In genomic region chr3:39149059-39149455, GRCh38 we compare ENCODE assay signal across 7 cellular contexts. TPM values are rescaled to one million over a fixed set of nuclear protein-coding genes. Genes with fewer than 3 reads are reported as not detected.
A peak's percentile ranks its signal among the peaks of the same experiment; 100 is the strongest.
DNase-seq lines count a peak whose midpoint lies in the region; ATAC-seq and TF ChIP-seq lines count a peak whose summit lies in the region.

No MANE protein-coding gene starts in this region.

- H3K36me3 Mint-ChIP-seq in T-helper 2 cell treated with Interferon-gamma antibody and Interleukin-4, amounts not matched to agents 5 μg/mL and 100 μg/mL, for 36 hours (ENCODE audit: low read depth): peaks cover 31% of the 10 kb centered on the region
- peaks cover 44 to 72% of the 10 kb centered on the region in 2 donors for H3K36me3 Mint-ChIP-seq in stimulated activated naive B cell treated with anti-CD40 and anti-IgM and Interleukin-4, amounts not matched to agents 10 μg/mL and 1 μg/mL and 100 μg/mL, for 72 hours

- no peak for TF ChIP-seq POLR2A in gastroesophageal sphincter (IDR thresholded peaks at IDR 0.05)

- peak overlapping the region; percentile 89 for H3K4me3 Mint-ChIP-seq in T-helper 2 cell treated with Interferon-gamma antibody and Interleukin-4, amounts not matched to agents 5 μg/mL and 100 μg/mL, for 36 hours
- H3K4me3 Mint-ChIP-seq in stimulated activated naive B cell treated with anti-CD40 and anti-IgM and Interleukin-4, amounts not matched to agents 10 μg/mL and 1 μg/mL and 100 μg/mL, for 72 hours: peak overlapping the region; percentile 96 to 97

- no peaks in the 10 kb centered on the region for H3K9me3 ChIP-seq in gastroesophageal sphincter

- H3K27ac Mint-ChIP-seq in T-helper 2 cell treated with Interferon-gamma antibody and Interleukin-4, amounts not matched to agents 5 μg/mL and 100 μg/mL, for 36 hours: peak overlapping the region; percentile 97
- peak overlapping the region; percentile 96 for H3K27ac Mint-ChIP-seq in stimulated activated naive B cell treated with anti-CD40 and anti-IgM and Interleukin-4, amounts not matched to agents 10 μg/mL and 1 μg/mL and 100 μg/mL, for 72 hours

- H3K4me1 ChIP-seq in gastroesophageal sphincter: peaks cover 11 to 82% (median 59%) of the 10 kb centered on the region in 3 donors

- H3K27ac ChIP-seq in gastroesophageal sphincter: peak overlapping the region in 3 of 4 donors; percentile 98 to 100 (median 100)

- 34 to 43% methylated on average over 4 of the region's 4 CpGs for WGBS in gastroesophageal sphincter (ENCODE audit: low coverage in 1 of 2), 2 donors

- no peaks in the 10 kb centered on the region for H3K27me3 Mint-ChIP-seq in T-helper 2 cell treated with Interferon-gamma antibody and Interleukin-4, amounts not matched to agents 5 μg/mL and 100 μg/mL, for 36 hours (ENCODE audit: low read depth)
- H3K27me3 Mint-ChIP-seq in stimulated activated naive B cell treated with anti-CD40 and anti-IgM and Interleukin-4, amounts not matched to agents 10 μg/mL and 1 μg/mL and 100 μg/mL, for 72 hours: no peaks in the 10 kb centered on the region

- no peak for TF ChIP-seq CTCF in HFF-Myc (IDR thresholded peaks at IDR 0.05; ENCODE audit: low read depth, low read length, missing control alignments)
- TF ChIP-seq CTCF in gastroesophageal sphincter (IDR thresholded peaks at IDR 0.05): no peak

- H3K4me3 ChIP-seq in HFF-Myc (replicated peaks; ENCODE audit: low read depth, low read length) (peak overlapping the region; percentile 78), gastroesophageal sphincter (peak overlapping the region in 1 of 2 donors; percentile 18)

- no peaks in the 10 kb centered on the region for H3K9me3 Mint-ChIP-seq in T-helper 2 cell treated with Interferon-gamma antibody and Interleukin-4, amounts not matched to agents 5 μg/mL and 100 μg/mL, for 36 hours
- no peaks in the 10 kb centered on the region for H3K9me3 Mint-ChIP-seq in stimulated activated naive B cell treated with anti-CD40 and anti-IgM and Interleukin-4, amounts not matched to agents 10 μg/mL and 1 μg/mL and 100 μg/mL, for 72 hours

- intact Hi-C loops in posterior vena cava (cut with DNase I): no loop called here

- H3K4me1 Mint-ChIP-seq in T-helper 2 cell treated with Interferon-gamma antibody and Interleukin-4, amounts not matched to agents 5 μg/mL and 100 μg/mL, for 36 hours (ENCODE audit: low read depth): peaks cover 65% of the 10 kb centered on the region
- H3K4me1 Mint-ChIP-seq in stimulated activated naive B cell treated with anti-CD40 and anti-IgM and Interleukin-4, amounts not matched to agents 10 μg/mL and 1 μg/mL and 100 μg/mL, for 72 hours: peaks cover 70 to 80% of the 10 kb centered on the region in 2 donors

- no peak for TF ChIP-seq EP300 in gastroesophageal sphincter (IDR thresholded peaks at IDR 0.05)

- no peaks in the 10 kb centered on the region for H3K27me3 ChIP-seq in gastroesophageal sphincter

- ATAC-seq in gastroesophageal sphincter: no peak
- ATAC-seq in stimulated activated naive B cell treated with anti-CD40 and anti-IgM and Interleukin-4, amounts not matched to agents 10 μg/mL and 1 μg/mL and 100 μg/mL, for 72 hours (replicated peaks): no peak

- peaks cover 0 to 26% of the 10 kb centered on the region in 2 donors for H3K36me3 ChIP-seq in gastroesophageal sphincter

- DNase-seq in HFF-Myc (ENCODE audit: extremely low read depth, low read depth): no peak
- no peak for DNase-seq in T-helper 2 cell treated with Interferon-gamma antibody and Interleukin-4, amounts not matched to agents 5 μg/mL and 100 μg/mL, for 36 hours (ENCODE audit: low spot score)
- DNase-seq in stimulated activated naive B cell treated with anti-CD40 and anti-IgM and Interleukin-4, amounts not matched to agents 10 μg/mL and 1 μg/mL and 100 μg/mL, for 72 hours: no peak
- DNase-seq in EL: no peak
- DNase-seq in medulla oblongata (ENCODE audit: extremely low spot score): no peak
- DNase-seq in posterior vena cava (ENCODE audit: low spot score): no peak

RNA-seq across cellular contexts. Expression of gene CSRNP1, which starts 4.3 kb away (rescaled TPM):
- total RNA-seq in gastroesophageal sphincter (10 to 100 TPM; 30.4 to 59.0 (median 40.8) TPM), posterior vena cava (10 to 100 TPM; 23.5 to 61.4 TPM)

RNA-seq across cellular contexts. Expression of gene TTC21A, which starts 41.6 kb away (rescaled TPM):
- total RNA-seq in gastroesophageal sphincter: 1 to 10 TPM in 3 of 4 donors, under 1 TPM in 1; 0.54 to 8.5 (median 5.0) TPM
- 1 to 10 TPM; 3.0 to 5.4 TPM for total RNA-seq in posterior vena cava

RNA-seq across cellular contexts. Expression of gene GORASP1, which starts 41.6 kb away (rescaled TPM):
- 10 to 100 TPM; 48.5 to 82.5 (median 76.8) TPM for total RNA-seq in gastroesophageal sphincter
- total RNA-seq in posterior vena cava: 10 to 100 TPM; 50.8 to 61.8 TPM

RNA-seq across cellular contexts. Expression of gene XIRP1, which starts 43.3 kb away (rescaled TPM):
- total RNA-seq in gastroesophageal sphincter (under 1 TPM in 1 of 4 donors, not detected in 3; 0.40 TPM), posterior vena cava (1 to 10 TPM in 1 of 2 donors, under 1 TPM in 1; 0.23 to 7.1 TPM)
